ENCODE assay signal across 8 cellular contexts in the genomic region with DNA sequence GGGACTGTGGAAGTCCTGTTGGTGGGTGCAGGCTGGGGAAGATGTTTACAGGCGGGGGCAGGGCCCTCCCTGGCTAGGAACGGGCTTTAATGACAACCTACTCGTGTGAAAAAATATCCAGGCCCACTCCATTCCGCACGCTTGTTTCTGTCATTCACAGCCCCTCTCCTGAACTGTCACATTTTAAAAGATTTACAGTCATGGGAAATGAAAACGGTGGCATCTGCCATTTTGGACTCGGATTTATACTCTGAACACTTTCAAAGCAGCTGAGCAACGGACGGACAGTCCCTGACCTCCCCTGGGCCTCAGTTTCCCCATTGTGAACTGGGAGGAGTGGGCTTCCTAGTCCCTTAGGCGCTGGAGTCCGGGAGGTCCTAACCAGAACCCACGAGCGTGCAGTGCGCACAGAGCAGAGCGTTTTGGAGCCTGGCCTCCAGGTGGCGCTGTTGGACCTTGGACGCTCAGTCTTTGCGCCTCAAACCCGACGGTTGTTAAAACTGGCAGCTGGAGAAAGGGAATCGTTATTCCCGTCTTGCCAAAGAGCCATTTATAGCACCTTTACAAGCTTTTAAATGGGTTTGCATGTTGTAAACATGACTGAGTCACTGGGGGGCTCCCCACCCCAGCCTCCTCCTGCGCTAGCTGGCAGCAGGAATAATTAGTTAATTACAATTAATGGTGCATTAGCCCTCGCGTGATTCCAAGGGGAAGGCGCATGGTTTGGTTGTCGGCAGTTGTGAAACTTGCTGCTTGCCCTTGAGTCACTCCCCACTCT.
DNase-seq lines count a peak whose midpoint lies in the region; ATAC-seq and TF ChIP-seq lines count a peak whose summit lies in the region.

No MANE protein-coding gene starts in this region.

- TF ChIP-seq CTCF in retinal pigment epithelial cell (conservative IDR thresholded peaks at IDR 0.05; ENCODE audit: low read depth, low read length): peak; percentile 96

- no peak overlapping the region for H3K4me3 ChIP-seq in retinal pigment epithelial cell (ENCODE audit: low read length)

- intact Hi-C loops in left ventricle myocardium superior (cut with micrococcal nuclease): no loop called here

- ATAC-seq in left ventricle myocardium superior (peak; percentile 83), GM21825 (IDR thresholded peaks at IDR 0.05; ENCODE audit: unreplicated experiment) (no peak), GM21381 (IDR thresholded peaks at IDR 0.05; ENCODE audit: unreplicated experiment) (no peak)

- DNase-seq in GDM1 (lab: John Stamatoyannopoulos, UW) (peak; percentile 67), NCI-H1092 treated with DMSO at 0.1 percent for 48 hours (lab: John Stamatoyannopoulos, UW) (peak; percentile 11), T follicular helper cell (ENCODE audit: low read depth) (peak; percentile 57), amniotic epithelial cell (ENCODE audit: low read depth) (peak; percentile 71), left ventricle myocardium superior (peak; percentile 91), retinal pigment epithelial cell (ENCODE audit: low read depth) (peak; percentile 21)

Comparison
In these comparisons a context has a peak if more than half of its experiments do, and no peak if none do; other contexts are left out.
1. DNase-seq: peak in every context shown above with its lines; median percentile 91 in left ventricle myocardium superior; 71 in amniotic epithelial cell; 67 in GDM1; 57 in T follicular helper cell; 21 in retinal pigment epithelial cell; 11 in NCI-H1092 treated with DMSO at 0.1 percent for 48 hours.